ENCODE assay signal across 29 cellular contexts in the genomic region with DNA sequence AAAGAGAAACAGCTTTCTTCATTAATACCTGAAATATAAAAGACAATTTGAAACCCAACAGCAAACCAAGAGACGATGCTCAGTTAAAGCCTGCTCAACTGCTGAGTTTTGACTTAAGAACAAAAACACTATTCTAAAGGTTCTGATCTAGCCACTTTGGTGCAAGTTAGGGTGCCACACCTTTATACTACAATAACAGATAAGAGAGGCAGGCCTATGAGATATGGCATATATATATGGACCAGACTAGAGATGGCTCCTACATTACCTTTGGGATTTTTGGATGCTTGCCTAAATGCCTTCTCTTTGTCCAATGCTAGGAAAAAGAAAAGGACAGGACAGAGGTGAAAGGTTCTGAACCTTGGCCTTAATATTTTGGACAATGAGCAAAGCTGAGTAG.
"Had no signal": no experiment of that assay in that cellular context is flagged by ENCODE, and none has a peak within 500 bp of the region (broad histone marks: within the 10 kb centered on the region; RNA-seq: fewer than 3 reads in every experiment).

No MANE protein-coding gene starts in this region.

- H3K4me1 Mint-ChIP-seq: activated CD4-positive, alpha-beta T cell treated with anti-CD3 and anti-CD28 coated beads, Interleukin-2, amount 10 ng/mL, durations not matched to agents 7 days and 5 days; activated naive CD4-positive, alpha-beta T cell treated with anti-CD3 and anti-CD28 coated beads, Interleukin-2, amount 10 ng/mL, durations not matched to agents 7 days and 5 days; central memory CD8-positive, alpha-beta T cell; WTC11 had no signal

- DNase-seq: activated CD4-positive, alpha-beta memory T cell treated with anti-CD3 and anti-CD28 coated beads, Interleukin-2, amount 10 ng/mL, durations not matched to agents 7 days and 5 days; activated CD4-positive, alpha-beta T cell treated with anti-CD3 and anti-CD28 coated beads for 1 hour; activated CD4-positive, alpha-beta T cell treated with anti-CD3 and anti-CD28 coated beads for 4 hours; activated CD4-positive, alpha-beta T cell treated with anti-CD3 and anti-CD28 coated beads, Interleukin-2, amount 10 ng/mL, durations not matched to agents 7 days and 5 days; activated CD4-positive, alpha-beta T cell treated with anti-CD3 and anti-CD28 coated beads, Interleukin-2, amount 50 U/mL, for 4 hours; activated CD8-positive, alpha-beta memory T cell treated with anti-CD3 and anti-CD28 coated beads, Interleukin-2, amount 50 U/mL, for 48 hours; activated gamma-delta T cell; activated naive CD4-positive, alpha-beta T cell; activated naive CD4-positive, alpha-beta T cell treated with anti-CD3 and anti-CD28 coated beads, Interleukin-2, amount 10 ng/mL, durations not matched to agents 7 days and 5 days; activated naive CD8-positive, alpha-beta T cell treated with anti-CD3 and anti-CD28 coated beads, Interleukin-2, amount 10 ng/mL, durations not matched to agents 7 days and 5 days; activated T-cell treated with anti-CD3 and anti-CD28 coated beads for 4 hours; activated T-cell treated with anti-CD3 and anti-CD28 coated beads, Interleukin-2, amount 50 U/mL, for 24 hours; activated T-cell treated with anti-CD3 and anti-CD28 coated beads, Interleukin-2, amount 50 U/mL, for 72 hours; amniotic stem cell; anterior cingulate cortex; brain microvascular endothelial cell; cortex of kidney; dermis blood vessel endothelial cell; effector CD4-positive, alpha-beta T cell; effector memory CD8-positive, alpha-beta T cell; esophagus squamous epithelium; foreskin melanocyte; head of caudate nucleus; T-helper 2 cell had no signal

- H3K27me3 ChIP-seq: brain microvascular endothelial cell, esophagus squamous epithelium, gastroesophageal sphincter had no signal

- H3K27ac ChIP-seq: brain microvascular endothelial cell, epithelial cell of prostate, esophagus squamous epithelium, gastroesophageal sphincter had no signal

- H3K27ac Mint-ChIP-seq: activated CD4-positive, alpha-beta memory T cell treated with anti-CD3 and anti-CD28 coated beads, Interleukin-2, amount 10 ng/mL, durations not matched to agents 7 days and 5 days; activated CD4-positive, alpha-beta T cell treated with anti-CD3 and anti-CD28 coated beads, Interleukin-2, amount 10 ng/mL, durations not matched to agents 7 days and 5 days; activated naive CD4-positive, alpha-beta T cell treated with anti-CD3 and anti-CD28 coated beads, Interleukin-2, amount 10 ng/mL, durations not matched to agents 7 days and 5 days; activated naive CD8-positive, alpha-beta T cell treated with anti-CD3 and anti-CD28 coated beads, Interleukin-2, amount 10 ng/mL, durations not matched to agents 7 days and 5 days; activated T-cell treated with anti-CD3 and anti-CD28 coated beads, Interleukin-2, amount 50 U/mL, for 24 hours; activated T-cell treated with anti-CD3 and anti-CD28 coated beads, Interleukin-2, amount 50 U/mL, for 72 hours; effector memory CD8-positive, alpha-beta T cell; WTC11 had no signal

- H3K4me1 ChIP-seq: esophagus squamous epithelium, gastroesophageal sphincter had no signal

- ATAC-seq: activated naive CD4-positive, alpha-beta T cell treated with anti-CD3 and anti-CD28 coated beads, Interleukin-2, amount 50 U/mL, for 72 hours; activated T-cell treated with anti-CD3 and anti-CD28 coated beads, Interleukin-2, amount 50 U/mL, for 72 hours; effector memory CD8-positive, alpha-beta T cell; gastroesophageal sphincter; WTC11 had no signal

- H3K4me3 Mint-ChIP-seq: activated CD4-positive, alpha-beta memory T cell treated with anti-CD3 and anti-CD28 coated beads, Interleukin-2, amount 10 ng/mL, durations not matched to agents 7 days and 5 days; activated CD4-positive, alpha-beta T cell treated with anti-CD3 and anti-CD28 coated beads, Interleukin-2, amount 10 ng/mL, durations not matched to agents 7 days and 5 days; activated naive CD4-positive, alpha-beta T cell treated with anti-CD3 and anti-CD28 coated beads, Interleukin-2, amount 10 ng/mL, durations not matched to agents 7 days and 5 days; activated naive CD8-positive, alpha-beta T cell treated with anti-CD3 and anti-CD28 coated beads, Interleukin-2, amount 10 ng/mL, durations not matched to agents 7 days and 5 days; activated T-cell treated with anti-CD3 and anti-CD28 coated beads, Interleukin-2, amount 50 U/mL, for 24 hours; activated T-cell treated with anti-CD3 and anti-CD28 coated beads, Interleukin-2, amount 50 U/mL, for 72 hours; central memory CD8-positive, alpha-beta T cell; effector memory CD8-positive, alpha-beta T cell; WTC11 had no signal

- H3K27me3 Mint-ChIP-seq: activated CD4-positive, alpha-beta memory T cell treated with anti-CD3 and anti-CD28 coated beads, Interleukin-2, amount 10 ng/mL, durations not matched to agents 7 days and 5 days; activated CD4-positive, alpha-beta T cell treated with anti-CD3 and anti-CD28 coated beads, Interleukin-2, amount 10 ng/mL, durations not matched to agents 7 days and 5 days; activated naive CD4-positive, alpha-beta T cell treated with anti-CD3 and anti-CD28 coated beads, Interleukin-2, amount 10 ng/mL, durations not matched to agents 7 days and 5 days; activated naive CD8-positive, alpha-beta T cell treated with anti-CD3 and anti-CD28 coated beads, Interleukin-2, amount 10 ng/mL, durations not matched to agents 7 days and 5 days; activated T-cell treated with anti-CD3 and anti-CD28 coated beads, Interleukin-2, amount 50 U/mL, for 24 hours; central memory CD8-positive, alpha-beta T cell; effector memory CD8-positive, alpha-beta T cell had no signal

- H3K9me3 Mint-ChIP-seq: activated CD4-positive, alpha-beta memory T cell treated with anti-CD3 and anti-CD28 coated beads, Interleukin-2, amount 10 ng/mL, durations not matched to agents 7 days and 5 days; activated CD4-positive, alpha-beta T cell treated with anti-CD3 and anti-CD28 coated beads, Interleukin-2, amount 10 ng/mL, durations not matched to agents 7 days and 5 days; activated naive CD4-positive, alpha-beta T cell treated with anti-CD3 and anti-CD28 coated beads, Interleukin-2, amount 10 ng/mL, durations not matched to agents 7 days and 5 days; activated naive CD4-positive, alpha-beta T cell treated with anti-CD3 and anti-CD28 coated beads, Interleukin-2, amount 50 U/mL, for 72 hours; activated naive CD8-positive, alpha-beta T cell treated with anti-CD3 and anti-CD28 coated beads, Interleukin-2, amount 10 ng/mL, durations not matched to agents 7 days and 5 days; activated T-cell treated with anti-CD3 and anti-CD28 coated beads, Interleukin-2, amount 50 U/mL, for 24 hours; activated T-cell treated with anti-CD3 and anti-CD28 coated beads, Interleukin-2, amount 50 U/mL, for 72 hours; central memory CD8-positive, alpha-beta T cell; effector memory CD8-positive, alpha-beta T cell; WTC11 had no signal

- H3K4me3 ChIP-seq: esophagus squamous epithelium, gastroesophageal sphincter had no signal

- H3K9me3 ChIP-seq: esophagus squamous epithelium, gastroesophageal sphincter had no signal
